11 cellular contexts compared by ENCODE assay signal in the genomic region with DNA sequence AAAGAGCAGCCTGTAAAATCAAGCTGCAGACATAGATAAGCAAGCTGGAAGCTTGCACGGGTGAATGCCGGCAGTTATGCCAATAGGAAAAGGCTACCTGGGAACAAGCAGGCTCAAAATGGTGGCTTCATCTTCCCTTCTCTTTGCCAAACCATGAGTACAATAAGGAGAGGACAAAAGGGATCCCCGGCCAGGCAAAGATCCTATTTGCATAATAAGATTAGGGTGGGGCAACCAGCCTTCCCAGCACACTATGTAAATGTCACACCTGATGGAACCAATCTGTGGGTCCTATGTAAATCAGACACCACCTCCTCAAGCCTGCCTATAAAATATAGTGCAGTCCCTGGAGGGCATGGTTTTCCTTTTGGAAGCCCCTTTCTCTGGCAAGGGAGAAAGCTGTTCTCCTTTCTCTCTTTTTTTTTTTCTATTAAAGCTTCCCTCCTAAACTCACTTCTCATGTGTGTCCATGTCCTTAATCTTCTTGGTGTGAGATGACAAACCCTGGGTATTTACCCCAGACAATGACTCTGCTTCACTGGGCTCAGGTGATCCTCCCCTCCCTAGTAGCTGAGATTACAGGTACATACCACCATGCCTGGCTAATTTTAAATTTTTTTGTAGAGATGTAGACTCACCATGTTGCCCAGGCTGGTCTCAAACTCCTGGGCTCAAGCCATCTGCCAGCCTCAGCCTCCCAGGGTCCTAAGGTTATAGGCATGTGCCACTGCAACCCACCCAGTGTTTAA. TPM values are rescaled to one million over a fixed set of nuclear protein-coding genes. Genes with fewer than 3 reads are reported as not detected.
DNase-seq lines count a peak whose midpoint lies in the region; ATAC-seq and TF ChIP-seq lines count a peak whose summit lies in the region.
"Had no signal": no experiment of that assay in that cellular context is flagged by ENCODE, and none has a peak within 500 bp of the region (broad histone marks: within the 10 kb centered on the region; RNA-seq: fewer than 3 reads in every experiment).

No MANE protein-coding gene starts in this region.

- H3K27ac Mint-ChIP-seq in GM23338: peak overlapping the region; percentile 39; the same call in 1 of the 2 replicates
- H3K27ac Mint-ChIP-seq in stimulated activated effector memory CD8-positive, alpha-beta T cell treated with anti-CD3 and anti-CD28 coated beads, Interleukin-12 subunit alpha, Interleukin-12 subunit beta, amount 100 ng/mL, for 72 hours: no peak overlapping the region
- H3K27ac Mint-ChIP-seq: activated CD4-positive, alpha-beta T cell treated with anti-CD3 and anti-CD28 coated beads, Interleukin-2, amount 10 ng/mL, durations not matched to agents 7 days and 5 days; activated T-helper 2 cell treated with anti-CD3 and anti-CD28 coated beads, Interferon-gamma antibody, Interleukin-2, Interleukin-4, amounts not matched to agents 10 μg/mL and 5 μg/mL and 100 μg/mL, durations not matched to agents 14 hours and 24 hours and 36 hours had no signal

- H3K56ac ChIP-seq in mesendoderm (ENCODE audit: low read length): peak overlapping the region; percentile 64

- H3K27ac ChIP-seq in GM23338 (ENCODE audit: low read depth): peak overlapping the region; percentile 52; the same call in 1 of the 2 replicates
- no peak overlapping the region for H3K27ac ChIP-seq in mesendoderm (ENCODE audit: low read depth, low read length)
- no peak overlapping the region for H3K27ac ChIP-seq in upper lobe of left lung

- peak; percentile 98 for ATAC-seq in GM23338
- no peak for ATAC-seq in stimulated activated effector memory CD8-positive, alpha-beta T cell treated with anti-CD3 and anti-CD28 coated beads, Interleukin-12 subunit alpha, Interleukin-12 subunit beta, amount 100 ng/mL, for 72 hours
- ATAC-seq in upper lobe of left lung (ENCODE audit: low FRiP score in 2 of 2): no peak

- 0 out of 2 replicates have a peak overlapping the region, but pooled peaks have one; percentile 1 for H2AFZ ChIP-seq in GM23338

- H3K79me2 ChIP-seq in GM23338 (replicated peaks; ENCODE audit: insufficient read depth) (no peaks in the 10 kb centered on the region), mesendoderm (ENCODE audit: control insufficient read depth, insufficient read depth, low read length) (no peaks in the 10 kb centered on the region)

- no peak overlapping the region for H2BK120ac ChIP-seq in mesendoderm (ENCODE audit: low read depth, low read length)

- TF ChIP-seq EP300 in upper lobe of left lung (IDR thresholded peaks at IDR 0.05): no peak

- H3K9ac ChIP-seq in mesendoderm (ENCODE audit: low read length): no peak overlapping the region

- H3K27me3 ChIP-seq in GM23338 (ENCODE audit: insufficient read depth): no peaks in the 10 kb centered on the region
- H3K27me3 ChIP-seq in mesendoderm (ENCODE audit: insufficient read depth, low read length, poor library complexity): no peaks in the 10 kb centered on the region
- no peaks in the 10 kb centered on the region for H3K27me3 ChIP-seq in upper lobe of left lung

- H3K4me3 ChIP-seq in GM23338 (0 out of 2 replicates have a peak overlapping the region, but pooled peaks have one; percentile 15), mesendoderm (ENCODE audit: low read length) (no peak overlapping the region), upper lobe of left lung (no peak overlapping the region)

- no peak overlapping the region for H3K23ac ChIP-seq in mesendoderm (ENCODE audit: low read length)

- peaks cover 2% of the 10 kb centered on the region for H3K27me3 Mint-ChIP-seq in GM23338 (ENCODE audit: insufficient read depth, low read depth, poor library complexity)
- H3K27me3 Mint-ChIP-seq: activated CD4-positive, alpha-beta T cell treated with anti-CD3 and anti-CD28 coated beads, Interleukin-2, amount 10 ng/mL, durations not matched to agents 7 days and 5 days; CD8-positive, alpha-beta memory T cell had no signal

- no peak overlapping the region for H4K5ac ChIP-seq in mesendoderm (ENCODE audit: low read length)

- H3K4me3 Mint-ChIP-seq in GM23338: no peak overlapping the region
- no peak overlapping the region for H3K4me3 Mint-ChIP-seq in stimulated activated effector memory CD8-positive, alpha-beta T cell treated with anti-CD3 and anti-CD28 coated beads, Interleukin-12 subunit alpha, Interleukin-12 subunit beta, amount 100 ng/mL, for 72 hours
- H3K4me3 Mint-ChIP-seq: activated CD4-positive, alpha-beta T cell treated with anti-CD3 and anti-CD28 coated beads, Interleukin-2, amount 10 ng/mL, durations not matched to agents 7 days and 5 days; CD8-positive, alpha-beta memory T cell had no signal

- no CpG with 5 or more reads among the region's 3 CpGs for WGBS in mesendoderm (ENCODE audit: extremely low coverage, insufficient coverage, low lambda C conversion rate)
- WGBS in upper lobe of left lung, 2 donors: 47 to 50% methylated on average over 3 of the region's 3 CpGs

- H3K9me3 Mint-ChIP-seq in GM23338: no peaks in the 10 kb centered on the region
- no peaks in the 10 kb centered on the region for H3K9me3 Mint-ChIP-seq in stimulated activated effector memory CD8-positive, alpha-beta T cell treated with anti-CD3 and anti-CD28 coated beads, Interleukin-12 subunit alpha, Interleukin-12 subunit beta, amount 100 ng/mL, for 72 hours
- H3K9me3 Mint-ChIP-seq: activated CD4-positive, alpha-beta T cell treated with anti-CD3 and anti-CD28 coated beads, Interleukin-2, amount 10 ng/mL, durations not matched to agents 7 days and 5 days; activated T-helper 2 cell treated with anti-CD3 and anti-CD28 coated beads, Interferon-gamma antibody, Interleukin-2, Interleukin-4, amounts not matched to agents 10 μg/mL and 5 μg/mL and 100 μg/mL, durations not matched to agents 14 hours and 24 hours and 36 hours; CD8-positive, alpha-beta memory T cell had no signal

- no peaks in the 10 kb centered on the region for H3K36me3 ChIP-seq in GM23338 (ENCODE audit: insufficient read depth)
- no peaks in the 10 kb centered on the region for H3K36me3 ChIP-seq in mesendoderm (ENCODE audit: control insufficient read depth, insufficient read depth, low read length)
- H3K36me3 ChIP-seq in upper lobe of left lung: no peaks in the 10 kb centered on the region

- no peak for TF ChIP-seq CTCF in GM23338 (conservative IDR thresholded peaks at IDR 0.05; ENCODE audit: low read depth in 2 of 2)
- no peak for TF ChIP-seq CTCF in upper lobe of left lung (IDR thresholded peaks at IDR 0.05)

- no peak overlapping the region for H3K4ac ChIP-seq in mesendoderm (ENCODE audit: low read depth, low read length)

- H3K18ac ChIP-seq in mesendoderm (ENCODE audit: low read length): no peak overlapping the region

- no peaks in the 10 kb centered on the region for H3K79me1 ChIP-seq in mesendoderm (ENCODE audit: low read length)

- H4K20me1 ChIP-seq in GM23338 (replicated peaks; ENCODE audit: insufficient read depth): no peaks in the 10 kb centered on the region

- H3K4me1 Mint-ChIP-seq in GM23338: peaks cover 6% of the 10 kb centered on the region
- no peaks in the 10 kb centered on the region for H3K4me1 Mint-ChIP-seq in stimulated activated effector memory CD8-positive, alpha-beta T cell treated with anti-CD3 and anti-CD28 coated beads, Interleukin-12 subunit alpha, Interleukin-12 subunit beta, amount 100 ng/mL, for 72 hours
- H3K4me1 Mint-ChIP-seq: activated CD4-positive, alpha-beta T cell treated with anti-CD3 and anti-CD28 coated beads, Interleukin-2, amount 10 ng/mL, durations not matched to agents 7 days and 5 days; CD8-positive, alpha-beta memory T cell had no signal

- H3K4me2 ChIP-seq in GM23338: peak overlapping the region; percentile 4; the same call in 1 of the 2 replicates
- H3K4me2 ChIP-seq in mesendoderm (ENCODE audit: low read length): no peak overlapping the region

- no peaks in the 10 kb centered on the region for H3K36me3 Mint-ChIP-seq in GM23338 (ENCODE audit: low read depth)
- no peaks in the 10 kb centered on the region for H3K36me3 Mint-ChIP-seq in stimulated activated effector memory CD8-positive, alpha-beta T cell treated with anti-CD3 and anti-CD28 coated beads, Interleukin-12 subunit alpha, Interleukin-12 subunit beta, amount 100 ng/mL, for 72 hours
- H3K36me3 Mint-ChIP-seq: CD8-positive, alpha-beta memory T cell had no signal

- DNase-seq in GM23338 (ENCODE audit: low spot score) (peak; percentile 84), NCI-H146 treated with DMSO at 0.1 percent for 48 hours (lab: John Stamatoyannopoulos, UW; ENCODE audit: unreplicated experiment) (peak; percentile 85), SK-N-DZ (ENCODE audit: low spot score) (peak; percentile 96), mesendoderm (peak; percentile 86), upper lobe of left lung (no peak), T-helper 9 cell (no peak)
- no peak for DNase-seq in stimulated activated effector memory CD8-positive, alpha-beta T cell treated with anti-CD3 and anti-CD28 coated beads, Interleukin-12 subunit alpha, Interleukin-12 subunit beta, amount 100 ng/mL, for 72 hours (ENCODE audit: low spot score in 2 of 2)
- DNase-seq: activated CD4-positive, alpha-beta T cell treated with anti-CD3 and anti-CD28 coated beads, Interleukin-2, amount 10 ng/mL, durations not matched to agents 7 days and 5 days; CD8-positive, alpha-beta memory T cell; hippocampal formation had no signal

- no peak overlapping the region for H2BK5ac ChIP-seq in mesendoderm (ENCODE audit: low read length)

- peaks cover 5% of the 10 kb centered on the region; the same call in 1 of the 2 replicates for H3K4me1 ChIP-seq in GM23338 (ENCODE audit: insufficient read depth)
- no peaks in the 10 kb centered on the region for H3K4me1 ChIP-seq in mesendoderm (ENCODE audit: control insufficient read depth, low read depth, low read length)
- H3K4me1 ChIP-seq in upper lobe of left lung: no peaks in the 10 kb centered on the region

- H2BK15ac ChIP-seq in mesendoderm (replicated peaks; ENCODE audit: low read depth): no peak overlapping the region

- no peak overlapping the region for H2AK5ac ChIP-seq in mesendoderm (ENCODE audit: low read length)

- TF ChIP-seq POLR2A in upper lobe of left lung (IDR thresholded peaks at IDR 0.05): no peak

- no peaks in the 10 kb centered on the region for H3K9me2 ChIP-seq in GM23338 (ENCODE audit: insufficient read depth)

- H3K9me3 ChIP-seq in upper lobe of left lung: no peaks in the 10 kb centered on the region

- H3F3A ChIP-seq in GM23338 (replicated peaks; ENCODE audit: low read depth): no peaks in the 10 kb centered on the region

- no peak overlapping the region for H4K8ac ChIP-seq in mesendoderm (ENCODE audit: low read depth, low read length)

RNA-seq across cellular contexts. Expression of gene PSMD12, which starts 44.2 kb away (rescaled TPM):
- 67.1 and 73.7 TPM in 2 replicates for total RNA-seq in GM23338 (2014; rRNA removed; shearing (Covaris generic))
- polyA plus RNA-seq in GM23338 (2016; fragmentation: Nextera tagmentation; extraction: Ambion mirVana): 130 and 146 TPM in 2 replicates
- 21.1 and 23.6 TPM in 2 replicates for polyA plus RNA-seq in SK-N-DZ (2014; cell fraction: cytosol; rRNA removed)
- polyA plus RNA-seq in SK-N-DZ (2014; cell fraction: nucleus; rRNA removed): 20.8 and 30.3 TPM in 2 replicates
- 86.5 TPM for polyA plus RNA-seq in mesendoderm (2013, experiment 1 of 2)
- 87.8 TPM for polyA plus RNA-seq in mesendoderm (2013, experiment 2 of 2)
- 10 to 100 TPM; 11.9 to 36.9 (median 29.8) TPM for total RNA-seq in upper lobe of left lung

RNA-seq across cellular contexts. Expression of gene PITPNC1, which starts 54.9 kb away (rescaled TPM):
- total RNA-seq in GM23338 (2014; rRNA removed; shearing (Covaris generic)): 22.8 and 32.6 TPM in 2 replicates
- 21.6 and 23.0 TPM in 2 replicates for polyA plus RNA-seq in GM23338 (2016; fragmentation: Nextera tagmentation; extraction: Ambion mirVana)
- polyA plus RNA-seq in SK-N-DZ (2014; cell fraction: cytosol; rRNA removed): 10.8 and 17.5 TPM in 2 replicates
- polyA plus RNA-seq in SK-N-DZ (2014; cell fraction: nucleus; rRNA removed): 6.8 and 10.5 TPM in 2 replicates
- 54.2 TPM for polyA plus RNA-seq in mesendoderm (2013, experiment 1 of 2)
- 52.1 TPM for polyA plus RNA-seq in mesendoderm (2013, experiment 2 of 2)
- total RNA-seq in upper lobe of left lung: 10 to 100 TPM in 4 of 6 donors, 1 to 10 TPM in 2; 8.5 to 23.3 (median 13.7) TPM

Comparison
In these comparisons a context has a peak if more than half of its experiments do, and no peak if none do; other contexts are left out.
1. DNase-seq: peak in GM23338 (single experiment), NCI-H146 treated with DMSO at 0.1 percent for 48 hours (single experiment), SK-N-DZ (single experiment) and mesendoderm (single experiment); none in stimulated activated effector memory CD8-positive, alpha-beta T cell treated with anti-CD3 and anti-CD28 coated beads, Interleukin-12 subunit alpha, Interleukin-12 subunit beta, amount 100 ng/mL, for 72 hours (0 of 2), upper lobe of left lung (0 of 2) and T-helper 9 cell (single experiment).